8 cellular contexts compared by ENCODE assay signal in the genomic region with DNA sequence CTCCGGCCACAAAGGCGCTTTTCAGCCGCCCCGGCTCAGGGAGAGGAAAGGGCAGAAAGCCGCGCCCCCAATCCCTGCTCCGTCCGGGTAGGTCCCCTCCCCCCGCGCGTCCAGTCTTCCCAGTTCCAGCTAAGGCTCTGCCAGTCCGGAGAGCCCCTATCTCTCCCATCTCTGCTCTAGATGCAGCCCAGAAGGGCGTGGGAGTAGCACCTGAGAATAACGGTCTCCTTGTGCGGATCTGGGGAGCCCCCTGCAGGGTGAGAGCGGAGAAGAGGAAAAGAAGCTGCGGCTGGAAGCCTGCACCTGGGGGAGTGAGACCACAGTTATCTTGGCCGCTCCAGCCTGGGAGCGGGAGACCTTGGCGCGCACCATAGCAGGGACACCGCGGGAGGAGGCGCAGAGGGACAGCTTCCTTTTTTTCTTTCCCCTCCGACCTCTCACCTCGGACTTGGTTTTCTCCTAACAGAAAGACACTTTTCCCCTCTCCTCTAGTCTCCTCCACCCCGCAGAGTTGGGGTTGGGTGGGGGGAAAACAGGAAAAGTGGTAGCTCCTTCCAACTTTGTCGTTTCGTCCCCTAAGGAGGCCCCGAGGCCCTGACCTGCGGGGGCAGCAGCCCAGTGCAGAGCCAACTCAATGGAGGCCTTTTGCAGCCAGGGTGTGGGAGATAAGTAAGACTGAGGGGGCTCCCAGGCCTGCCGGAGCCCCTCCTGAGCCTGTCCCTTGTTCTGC. TPM values are rescaled to one million over a fixed set of nuclear protein-coding genes. Genes with fewer than 3 reads are reported as not detected.
DNase-seq lines count a peak whose midpoint lies in the region; ATAC-seq and TF ChIP-seq lines count a peak whose summit lies in the region.

No MANE protein-coding gene starts in this region.

- intact Hi-C loops in Caco-2 (cut with micrococcal nuclease; ENCODE audit: unreplicated experiment) (loop anchor here (1.0 kb wide), 1 partner anchor 29 kb away; no protein-coding TSS in a partner anchor), tibial artery (cut with DNase I; ENCODE audit: low total_unique reads) (no loop called here)

- H3K27me3 Mint-ChIP-seq in Caco-2 (ENCODE audit: insufficient read depth, unreplicated experiment) (peaks cover 27% of the 10 kb centered on the region), memory B cell (peaks cover 26% of the 10 kb centered on the region)

- no TSS peak for BruUV-seq in Caco-2 (replicated peaks; lab: Mats Ljungman, UMichigan)

- ATAC-seq in memory B cell (ENCODE audit: low read depth) (peak; percentile 37), GM18873 (IDR thresholded peaks at IDR 0.05; ENCODE audit: low FRiP score, unreplicated experiment) (no peak)

- H3K9me3 ChIP-seq in Caco-2: no peaks in the 10 kb centered on the region
- no peaks in the 10 kb centered on the region for H3K9me3 ChIP-seq in Karpas-422 (ENCODE audit: low read length)
- H3K9me3 ChIP-seq in tibial artery: no peaks in the 10 kb centered on the region

- H3K27ac ChIP-seq in Karpas-422 (ENCODE audit: low read length) (no peak overlapping the region), tibial artery (no peak overlapping the region)

- H3K9ac ChIP-seq in Karpas-422 (ENCODE audit: low read length): no peak overlapping the region

- no peaks in the 10 kb centered on the region for H3K79me2 ChIP-seq in Karpas-422 (ENCODE audit: low read length)

- H3K36me3 Mint-ChIP-seq in Caco-2 (ENCODE audit: insufficient read depth, unreplicated experiment) (peaks cover 24% of the 10 kb centered on the region), memory B cell (peaks cover 9% of the 10 kb centered on the region)

- TF ChIP-seq CTCF in Caco-2 (IDR thresholded peaks at IDR 0.05; ENCODE audit: insufficient read depth in 1 of 2, low read depth in 1 of 2, low read length in 1 of 2, severe bottlenecking in 1 of 2, unreplicated experiment in 1 of 2) (peak; percentile 58 to 71), choroid plexus epithelial cell (conservative IDR thresholded peaks at IDR 0.05; ENCODE audit: low read depth, low read length) (peak; percentile 65), tibial artery (IDR thresholded peaks at IDR 0.05) (no peak)

- H3K4me1 ChIP-seq in Caco-2 (peaks cover 11% of the 10 kb centered on the region), Karpas-422 (ENCODE audit: low read length) (peaks cover 28% of the 10 kb centered on the region), tibial artery (peaks cover 0 to 58% (median 52%) of the 10 kb centered on the region in 4 donors)

- H3K4me3 Mint-ChIP-seq in Caco-2 (ENCODE audit: unreplicated experiment) (no peak overlapping the region), memory B cell (no peak overlapping the region)

- DNase-seq in Caco-2: peak; percentile 63 to 68
- peak; percentile 79 for DNase-seq in Karpas-422
- DNase-seq in activated CD4-positive, CD25-positive, alpha-beta regulatory T cell (lab: John Stamatoyannopoulos, UW): peak; percentile 21 to 27 (median 22)
- peak; percentile 43 for DNase-seq in choroid plexus epithelial cell (ENCODE audit: low read depth)
- DNase-seq in memory B cell (ENCODE audit: low spot score in 2 of 2): peak; percentile 52 to 64
- DNase-seq in stimulated activated naive CD4-positive, alpha-beta T cell (lab: John Stamatoyannopoulos, UW): peak in 5 of 6 experiments; percentile 31 to 52 (median 39)
- no peak for DNase-seq in tibial artery

- H3K4me3 ChIP-seq in Caco-2 (ENCODE audit: low read depth, low read length) (no peak overlapping the region), Karpas-422 (ENCODE audit: low read length) (no peak overlapping the region), choroid plexus epithelial cell (ENCODE audit: low read depth, low read length) (peak overlapping the region; percentile 14), tibial artery (peak overlapping the region in 1 of 2 donors; percentile 29)

- H2AFZ ChIP-seq in Karpas-422 (ENCODE audit: low read length): no peak overlapping the region

- H3K36me3 ChIP-seq in Caco-2 (ENCODE audit: control insufficient read depth, insufficient read depth, low read length) (no peaks in the 10 kb centered on the region), Karpas-422 (ENCODE audit: insufficient read depth, low read length) (no peaks in the 10 kb centered on the region), tibial artery (peaks cover 7 to 14% (median 7%) of the 10 kb centered on the region in 3 donors)

- CTCF ChIA-PET in Caco-2 (lab: Charles Lee): interaction anchor here (0.6 to 4.9 kb wide), 9 partner anchors 8 to 95 kb away, joined by 3 to 40 read pairs (median 4); partner anchors contain the start of genes DDN, LMBR1L and RHEBL1

- H3K9me3 Mint-ChIP-seq in Caco-2 (ENCODE audit: unreplicated experiment): no peaks in the 10 kb centered on the region
- H3K9me3 Mint-ChIP-seq in memory B cell: no peaks in the 10 kb centered on the region

- H3K4me2 ChIP-seq in Karpas-422 (ENCODE audit: low read depth, low read length, poor library complexity, severe bottlenecking): no peak overlapping the region

- H3K27ac Mint-ChIP-seq in Caco-2 (ENCODE audit: unreplicated experiment) (no peak overlapping the region), memory B cell (peak overlapping the region; percentile 62)

- H3K4me1 Mint-ChIP-seq in Caco-2 (ENCODE audit: low read depth, unreplicated experiment): peaks cover 7% of the 10 kb centered on the region
- H3K4me1 Mint-ChIP-seq in memory B cell: peaks cover 38% of the 10 kb centered on the region

- H3K27me3 ChIP-seq in Caco-2 (replicated peaks; ENCODE audit: control insufficient read depth, insufficient read depth, low read length) (peaks cover 17% of the 10 kb centered on the region; the same call in 1 of the 2 replicates), Karpas-422 (ENCODE audit: low read length) (no peaks in the 10 kb centered on the region), tibial artery (peaks cover 0 to 64% of the 10 kb centered on the region in 2 donors)

- POLR2A ChIA-PET in Caco-2 (lab: Charles Lee): interaction anchor here (0.6 kb wide), 1 partner anchor 173 kb away, joined by 3 read pairs; no protein-coding TSS in a partner anchor

- no peaks in the 10 kb centered on the region for H3K9me2 ChIP-seq in Karpas-422 (replicated peaks; ENCODE audit: insufficient read depth, low read length)

- no peaks in the 10 kb centered on the region for H4K20me1 ChIP-seq in Karpas-422 (ENCODE audit: insufficient read depth, low read depth, low read length)

RNA-seq across cellular contexts. Expression of gene DHH, which starts 2.4 kb away (rescaled TPM):
- 0.16 TPM in 1 of 2 replicates, not detected in the other for total RNA-seq in Caco-2 (2022)
- total RNA-seq in Karpas-422 (2014; rRNA removed; shearing (Covaris generic); ENCODE audit: low replicate concordance): 0.26 and 0.36 TPM in 2 replicates

RNA-seq across cellular contexts. Expression of gene LMBR1L, which starts 18.4 kb away (rescaled TPM):
- total RNA-seq in Caco-2 (2022): 43.1 and 43.9 TPM in 2 replicates
- 17.5 and 46.8 TPM in 2 replicates for total RNA-seq in Karpas-422 (2014; rRNA removed; shearing (Covaris generic); ENCODE audit: low replicate concordance)

RNA-seq across cellular contexts. Expression of gene RHEBL1, which starts 22.5 kb away (rescaled TPM):
- total RNA-seq in Caco-2 (2022): 2.5 and 2.6 TPM in 2 replicates
- total RNA-seq in Karpas-422 (2014; rRNA removed; shearing (Covaris generic); ENCODE audit: low replicate concordance): 4.1 and 5.1 TPM in 2 replicates

RNA-seq across cellular contexts. Expression of gene KMT2D, which starts 31.7 kb away (rescaled TPM):
- 139 and 140 TPM in 2 replicates for total RNA-seq in Caco-2 (2022)
- 29.6 and 42.6 TPM in 2 replicates for total RNA-seq in Karpas-422 (2014; rRNA removed; shearing (Covaris generic); ENCODE audit: low replicate concordance)

RNA-seq across cellular contexts. Expression of gene TUBA1B, which starts 38.9 kb away (rescaled TPM):
- 1,866 and 1,882 TPM in 2 replicates for total RNA-seq in Caco-2 (2022)
- 770 and 904 TPM in 2 replicates for total RNA-seq in Karpas-422 (2014; rRNA removed; shearing (Covaris generic); ENCODE audit: low replicate concordance)

Comparison
In these comparisons a context has a peak if more than half of its experiments do, and no peak if none do; other contexts are left out.
1. DNase-seq: peak in Caco-2 (2 of 2), Karpas-422 (single experiment), activated CD4-positive, CD25-positive, alpha-beta regulatory T cell (4 of 4), choroid plexus epithelial cell (single experiment), memory B cell (2 of 2) and stimulated activated naive CD4-positive, alpha-beta T cell (5 of 6); none in tibial artery (0 of 2).
2. CTCF ChIP-seq: peak in Caco-2 (2 of 2) and choroid plexus epithelial cell (single experiment); none in tibial artery (0 of 2).